Comparison of ENCODE assay signal across 8 cellular contexts in the genomic region with DNA sequence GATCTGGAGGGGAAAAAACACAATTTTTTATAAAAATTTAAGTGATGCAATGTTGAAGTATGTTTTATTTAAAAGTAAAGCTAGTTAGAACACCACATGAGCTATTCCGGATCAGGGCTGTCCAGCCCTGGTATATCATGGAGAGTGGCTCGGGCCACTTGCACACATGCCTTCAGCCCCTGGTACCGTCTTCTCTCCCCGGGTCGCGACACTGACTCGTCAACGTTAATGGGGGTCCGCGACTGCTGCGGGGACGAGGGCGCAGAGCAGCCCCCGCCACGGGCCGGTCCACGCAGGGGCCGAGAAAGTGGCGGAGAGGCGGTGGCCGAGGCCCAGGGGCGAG.
DNase-seq lines count a peak whose midpoint lies in the region; ATAC-seq and TF ChIP-seq lines count a peak whose summit lies in the region.

No MANE protein-coding gene starts in this region.

- H3K9me3 ChIP-seq in heart left ventricle: no peaks in the 10 kb centered on the region

- DNase-seq in ELF-1 (ENCODE audit: low read depth, low spot score) (peak; percentile 43), heart left ventricle (no peak), progenitor cell of endocrine pancreas (ENCODE audit: low spot score, unreplicated experiment) (no peak), NCI-H1092 treated with DMSO at 0.1 percent for 48 hours (lab: John Stamatoyannopoulos, UW) (no peak)
- no peak for DNase-seq in stimulated activated CD4-positive, alpha-beta T cell treated with anti-CD3 and anti-CD28 coated beads, Interleukin-1b, Interleukin-23, amount 100 ng/mL, for 48 hours

- H3K4me1 Mint-ChIP-seq in progenitor cell of endocrine pancreas (ENCODE audit: low read depth): peaks cover 29% of the 10 kb centered on the region

- no peak overlapping the region for H3K27ac Mint-ChIP-seq in progenitor cell of endocrine pancreas

- H3K27me3 Mint-ChIP-seq in progenitor cell of endocrine pancreas: peaks cover 22% of the 10 kb centered on the region

- H3K4me3 ChIP-seq in WI38 (ENCODE audit: low read depth, low read length) (peak overlapping the region; percentile 76), heart left ventricle (peak overlapping the region; percentile 57 to 92 (median 68))

- intact Hi-C loops in heart left ventricle (cut with DNase I): no loop called here

- peaks cover 0 to 16% (median 5%) of the 10 kb centered on the region in 12 donors for H3K4me1 ChIP-seq in heart left ventricle

- no peaks in the 10 kb centered on the region for H3K9me3 Mint-ChIP-seq in progenitor cell of endocrine pancreas (ENCODE audit: low read depth)

- TF ChIP-seq POLR2A in heart left ventricle (IDR thresholded peaks at IDR 0.05): no peak

- H3K27ac ChIP-seq in heart left ventricle: peak overlapping the region in 7 of 12 donors; percentile 4 to 84 (median 43)

- H3K4me3 Mint-ChIP-seq in progenitor cell of endocrine pancreas (ENCODE audit: low read depth): peak overlapping the region; percentile 76

- ATAC-seq in heart left ventricle (peak in 2 of 4 donors; percentile 9 to 21), GM21528 (IDR thresholded peaks at IDR 0.05; ENCODE audit: low FRiP score, unreplicated experiment) (no peak), HG03432 (IDR thresholded peaks at IDR 0.05; ENCODE audit: unreplicated experiment) (no peak)

- 0 to 3% (median 1%) methylated on average over 16 to 22 of the region's 22 CpGs for WGBS in heart left ventricle, 4 donors

- TF ChIP-seq CTCF in WI38 (IDR thresholded peaks at IDR 0.05; ENCODE audit: low read depth, low read length): no peak
- no peak for TF ChIP-seq CTCF in heart left ventricle (IDR thresholded peaks at IDR 0.05)
- TF ChIP-seq CTCF in progenitor cell of endocrine pancreas (IDR thresholded peaks at IDR 0.05; ENCODE audit: unreplicated experiment): no peak

- no peaks in the 10 kb centered on the region for H3K36me3 ChIP-seq in heart left ventricle

- peaks cover 0 to 55% (median 0%) of the 10 kb centered on the region in 9 donors for H3K27me3 ChIP-seq in heart left ventricle

- H3K36me3 Mint-ChIP-seq in progenitor cell of endocrine pancreas (ENCODE audit: insufficient read depth): no peaks in the 10 kb centered on the region
